ENCODE assay signal across 12 cellular contexts in the genomic region with DNA sequence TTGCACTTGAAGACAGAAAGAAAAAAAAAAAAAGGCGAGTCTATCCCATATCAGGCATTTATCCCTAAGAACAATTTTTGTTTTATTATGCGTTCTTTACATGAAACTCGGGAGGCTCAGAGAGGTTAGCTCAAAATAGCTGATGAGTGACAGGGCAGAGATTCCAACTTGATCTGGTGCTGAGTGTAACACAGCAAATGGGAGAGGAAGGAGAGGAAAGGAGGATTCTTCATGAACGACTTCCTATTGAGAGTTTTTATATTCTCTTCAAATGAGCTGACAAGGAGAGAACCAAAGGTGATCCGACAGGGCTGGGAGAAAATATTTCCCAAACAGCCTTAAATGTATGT.
DNase-seq lines count a peak whose midpoint lies in the region; ATAC-seq and TF ChIP-seq lines count a peak whose summit lies in the region.
"Had no signal": no experiment of that assay in that cellular context is flagged by ENCODE, and none has a peak within 500 bp of the region (broad histone marks: within the 10 kb centered on the region; RNA-seq: fewer than 3 reads in every experiment).

No MANE protein-coding gene starts in this region.

- TF ChIP-seq CTCF in heart right ventricle (IDR thresholded peaks at IDR 0.05) = no peak
- no peak for TF ChIP-seq CTCF in esophagus muscularis mucosa (IDR thresholded peaks at IDR 0.05)
- TF ChIP-seq CTCF in neural cell (IDR thresholded peaks at IDR 0.05; ENCODE audit: poor library complexity, severe bottlenecking) = no peak

- no peaks in the 10 kb centered on the region for H3K9me2 ChIP-seq in neural cell (ENCODE audit: insufficient read depth, low read length)

- TF ChIP-seq POLR2A in esophagus muscularis mucosa (IDR thresholded peaks at IDR 0.05; ENCODE audit: low read depth) = no peak

- DNase-seq in heart right ventricle (no peak), Right ventricle myocardium inferior (ENCODE audit: missing footprints) (no peak), esophagus muscularis mucosa (ENCODE audit: extremely low spot score) (no peak), GM19238 (ENCODE audit: insufficient read length, low spot score) (no peak), NCI-H1694 treated with DMSO at 0.1 percent for 48 hours (lab: John Stamatoyannopoulos, UW) (no peak), MV-4-11 (lab: John Stamatoyannopoulos, UW) (no peak), AG08395 (ENCODE audit: low spot score) (no peak)
- DNase-seq: activated T-cell treated with anti-CD3 and anti-CD28 coated beads, Interleukin-2, amount 50 U/mL, for 24 hours; aorta; NCI-H2171 had no signal

- no peaks in the 10 kb centered on the region for H3F3A ChIP-seq in neural cell (ENCODE audit: insufficient read depth, low read length, poor library complexity, severe bottlenecking)

- H3K9me3 ChIP-seq in heart right ventricle (no peaks in the 10 kb centered on the region), esophagus muscularis mucosa (no peaks in the 10 kb centered on the region), neural cell (ENCODE audit: low read length) (no peaks in the 10 kb centered on the region)

- ATAC-seq in heart right ventricle (no peak), Right ventricle myocardium inferior (no peak)
- ATAC-seq: activated CD4-positive, CD25-positive, alpha-beta regulatory T cell treated with anti-CD3 and anti-CD28 coated beads, Interleukin-2, amount 50 U/mL, for 24 hours had no signal

- H3K36me3 ChIP-seq in heart right ventricle = no peaks in the 10 kb centered on the region
- no peaks in the 10 kb centered on the region for H3K36me3 ChIP-seq in esophagus muscularis mucosa
- H3K36me3 ChIP-seq in neural cell (ENCODE audit: insufficient read depth, low read length) = no peaks in the 10 kb centered on the region

- H3K27me3 ChIP-seq in heart right ventricle (peaks cover 0 to 35% (median 13%) of the 10 kb centered on the region in 7 donors), esophagus muscularis mucosa (peaks cover 0 to 32% (median 16%) of the 10 kb centered on the region in 4 donors), neural cell (ENCODE audit: insufficient read depth, low read depth, low read length) (peaks cover 28% of the 10 kb centered on the region)

- intact Hi-C loops in heart right ventricle (cut with DNase I) = loop anchor here in 4 of 10 donors (5.0 to 10.0 kb wide), 3 partner anchors 98 to 124 kb away; no protein-coding TSS in a partner anchor
- intact Hi-C loops in Right ventricle myocardium inferior (cut with DNase I) = no loop called here
- intact Hi-C loops in esophagus muscularis mucosa (cut with DNase I) = no loop called here

- H3K4me1 ChIP-seq in heart right ventricle (peaks cover 0 to 41% (median 14%) of the 10 kb centered on the region in 9 donors), esophagus muscularis mucosa (peaks cover 13 to 21% (median 20%) of the 10 kb centered on the region in 4 donors)

- peak overlapping the region in 2 of 10 donors; percentile 70 to 72 for H3K27ac ChIP-seq in heart right ventricle
- no peak overlapping the region for H3K27ac ChIP-seq in esophagus muscularis mucosa (replicated peaks in 1 of 4)
- H3K27ac ChIP-seq in neural cell (ENCODE audit: low read length) = no peak overlapping the region

- H3K9ac ChIP-seq in neural cell (ENCODE audit: low read length) = peak overlapping the region; percentile 61

- H2AFZ ChIP-seq in neural cell (ENCODE audit: low read depth, low read length) = peak overlapping the region; percentile 58

- TF ChIP-seq EP300 in esophagus muscularis mucosa (IDR thresholded peaks at IDR 0.05) (no peak), neural cell (conservative IDR thresholded peaks at IDR 0.05; ENCODE audit: poor library complexity, severe bottlenecking) (no peak)

- H3K79me2 ChIP-seq in neural cell (replicated peaks; ENCODE audit: insufficient read depth, low read length) = no peaks in the 10 kb centered on the region

- no peak for TF ChIP-seq RAD21 in neural cell (conservative IDR thresholded peaks at IDR 0.05)

- peak overlapping the region; percentile 11 for H3K4me2 ChIP-seq in neural cell (ENCODE audit: low read length)

- 25 to 40% methylated on average over 5 of the region's 5 CpGs for WGBS in heart right ventricle, 2 donors
- 34% methylated on average over 5 of the region's 5 CpGs for WGBS in esophagus muscularis mucosa

- peak overlapping the region in 9 of 10 donors; percentile 48 to 81 (median 67) for H3K4me3 ChIP-seq in heart right ventricle
- H3K4me3 ChIP-seq in esophagus muscularis mucosa = peak overlapping the region; percentile 52 to 61 (median 54)
- H3K4me3 ChIP-seq in neural cell (ENCODE audit: low read length) = peak overlapping the region; percentile 76

- no peaks in the 10 kb centered on the region for H4K20me1 ChIP-seq in neural cell (ENCODE audit: insufficient read depth)

TF ChIP-seq in neural cell, 6 proteins besides CTCF, POLR2A, EP300 and RAD21:
- TF ChIP-seq SMC3 (conservative IDR thresholded peaks at IDR 0.05; ENCODE audit: poor library complexity) (no peak), MXI1 (conservative IDR thresholded peaks at IDR 0.05; ENCODE audit: poor library complexity, severe bottlenecking) (no peak), EZH2 (IDR thresholded peaks at IDR 0.05; ENCODE audit: borderline replicate concordance, insufficient read depth, low read length, poor library complexity, severe bottlenecking) (no peak), TAF1 (IDR thresholded peaks at IDR 0.05; ENCODE audit: low read depth) (no peak), POLR2AphosphoS5 (IDR thresholded peaks at IDR 0.05) (no peak)
- TF ChIP-seq, protein P1, sequence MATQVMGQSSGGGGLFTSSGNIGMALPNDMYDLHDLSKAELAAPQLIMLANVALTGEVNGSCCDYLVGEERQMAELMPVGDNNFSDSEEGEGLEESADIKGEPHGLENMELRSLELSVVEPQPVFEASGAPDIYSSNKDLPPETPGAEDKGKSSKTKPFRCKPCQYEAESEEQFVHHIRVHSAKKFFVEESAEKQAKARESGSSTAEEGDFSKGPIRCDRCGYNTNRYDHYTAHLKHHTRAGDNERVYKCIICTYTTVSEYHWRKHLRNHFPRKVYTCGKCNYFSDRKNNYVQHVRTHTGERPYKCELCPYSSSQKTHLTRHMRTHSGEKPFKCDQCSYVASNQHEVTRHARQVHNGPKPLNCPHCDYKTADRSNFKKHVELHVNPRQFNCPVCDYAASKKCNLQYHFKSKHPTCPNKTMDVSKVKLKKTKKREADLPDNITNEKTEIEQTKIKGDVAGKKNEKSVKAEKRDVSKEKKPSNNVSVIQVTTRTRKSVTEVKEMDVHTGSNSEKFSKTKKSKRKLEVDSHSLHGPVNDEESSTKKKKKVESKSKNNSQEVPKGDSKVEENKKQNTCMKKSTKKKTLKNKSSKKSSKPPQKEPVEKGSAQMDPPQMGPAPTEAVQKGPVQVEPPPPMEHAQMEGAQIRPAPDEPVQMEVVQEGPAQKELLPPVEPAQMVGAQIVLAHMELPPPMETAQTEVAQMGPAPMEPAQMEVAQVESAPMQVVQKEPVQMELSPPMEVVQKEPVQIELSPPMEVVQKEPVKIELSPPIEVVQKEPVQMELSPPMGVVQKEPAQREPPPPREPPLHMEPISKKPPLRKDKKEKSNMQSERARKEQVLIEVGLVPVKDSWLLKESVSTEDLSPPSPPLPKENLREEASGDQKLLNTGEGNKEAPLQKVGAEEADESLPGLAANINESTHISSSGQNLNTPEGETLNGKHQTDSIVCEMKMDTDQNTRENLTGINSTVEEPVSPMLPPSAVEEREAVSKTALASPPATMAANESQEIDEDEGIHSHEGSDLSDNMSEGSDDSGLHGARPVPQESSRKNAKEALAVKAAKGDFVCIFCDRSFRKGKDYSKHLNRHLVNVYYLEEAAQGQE (IDR thresholded peaks at IDR 0.05; ENCODE audit: borderline replicate concordance) = no peak
